ENCODE assay signal across 12 cellular contexts in genomic region chr5:142772766-142773293, GRCh38. TPM values are rescaled to one million over a fixed set of nuclear protein-coding genes. Genes with fewer than 3 reads are reported as not detected.
DNase-seq lines count a peak whose midpoint lies in the region; ATAC-seq and TF ChIP-seq lines count a peak whose summit lies in the region.
"Had no signal": no experiment of that assay in that cellular context is flagged by ENCODE, and none has a peak within 500 bp of the region (broad histone marks: within the 10 kb centered on the region; RNA-seq: fewer than 3 reads in every experiment).

No MANE protein-coding gene starts in this region.

- H3K27me3 ChIP-seq in Panc1 (ENCODE audit: control insufficient read depth, insufficient read depth, low read length) (no peaks in the 10 kb centered on the region), gastrocnemius medialis (no peaks in the 10 kb centered on the region), BE2C (0 out of 2 replicates have a peak, but pooled peaks cover 2% of the 10 kb centered on the region), HAP-1 (ENCODE audit: low read depth) (no peaks in the 10 kb centered on the region)

- H3K27ac ChIP-seq in Panc1 (ENCODE audit: low read length) = peak overlapping the region; percentile 94
- peak overlapping the region in 3 of 4 donors; percentile 27 to 72 (median 53) for H3K27ac ChIP-seq in gastrocnemius medialis

- no peak overlapping the region for H3K27ac Mint-ChIP-seq in activated T-cell treated with anti-CD3 and anti-CD28 coated beads, Interleukin-2, amount 50 U/mL, for 72 hours

- TF ChIP-seq POLR2A in gastrocnemius medialis (IDR thresholded peaks at IDR 0.05) = no peak

- BruUV-seq in Panc1 (replicated peaks; lab: Mats Ljungman, UMichigan) = no TSS peak

- DNase-seq in activated T-cell treated with anti-CD3 and anti-CD28 coated beads, Interleukin-2, amount 50 U/mL, for 72 hours = no peak
- DNase-seq in activated T-cell treated with anti-CD3 and anti-CD28 coated beads, Interleukin-2, amount 50 U/mL, for 1 hour = no peak
- DNase-seq in Panc1 (ENCODE audit: low read depth, low spot score) = no peak
- DNase-seq in fibroblast of the aortic adventitia (ENCODE audit: low read depth) = no peak
- DNase-seq in gastrocnemius medialis = no peak
- no peak for DNase-seq in BE2C
- no peak for DNase-seq in HAP-1 (ENCODE audit: low spot score in 2 of 2)
- DNase-seq: NCI-H1436 treated with DMSO at 0.1 percent for 48 hours, NCI-H526 treated with DMSO at 0.1 percent for 48 hours, SHP77 had no signal

- in situ Hi-C loops in Panc1 (cut with HindIII; ENCODE audit: low pct_unique_long_range_greater_than_20kb, low sequenced_read_pairs) (no loop called here), gastrocnemius medialis (cut with MboI; ENCODE audit: low sequenced_read_pairs in 4 of 4) (no loop called here), HAP-1 (cut with MboI; ENCODE audit: low sequenced_read_pairs) (no loop called here)

- H3K4me1 ChIP-seq in Panc1 (ENCODE audit: control insufficient read depth, insufficient read depth, low read length) = peaks cover 36% of the 10 kb centered on the region
- peaks cover 30 to 31% of the 10 kb centered on the region in 2 donors for H3K4me1 ChIP-seq in gastrocnemius medialis
- no peaks in the 10 kb centered on the region for H3K4me1 ChIP-seq in BE2C
- no peaks in the 10 kb centered on the region; the same call in 1 of the 2 replicates for H3K4me1 ChIP-seq in HAP-1

- TF ChIP-seq CTCF in Panc1 (IDR thresholded peaks at IDR 0.05) (no peak), fibroblast of the aortic adventitia (IDR thresholded peaks at IDR 0.05; ENCODE audit: insufficient read depth, low read length) (no peak), gastrocnemius medialis (IDR thresholded peaks at IDR 0.05 in 4 of 5, conservative IDR thresholded peaks at IDR 0.05 in 1 of 5) (no peak), BE2C (IDR thresholded peaks at IDR 0.05; ENCODE audit: low read depth, low read length) (no peak)

- H3K4me3 ChIP-seq in Panc1 (ENCODE audit: low read depth in 2 of 2, low read length in 2 of 2) (peak overlapping the region; percentile 58 to 80), fibroblast of the aortic adventitia (ENCODE audit: low read depth, low read length) (peak overlapping the region; percentile 3), gastrocnemius medialis (peak overlapping the region in 3 of 4 donors; percentile 8 to 78 (median 9)), BE2C (ENCODE audit: low read depth, low read length) (no peak overlapping the region), HAP-1 (no peak overlapping the region)

- no peak for ATAC-seq in activated T-cell treated with anti-CD3 and anti-CD28 coated beads, Interleukin-2, amount 50 U/mL, for 72 hours (replicated peaks in 1 of 2)
- ATAC-seq in Panc1 (no peak), gastrocnemius medialis (no peak), GM18517 (IDR thresholded peaks at IDR 0.05; ENCODE audit: unreplicated experiment) (no peak)
- ATAC-seq: left lobe of liver had no signal

- H3K36me3 ChIP-seq in Panc1 (ENCODE audit: control insufficient read depth, insufficient read depth, low read length) (no peaks in the 10 kb centered on the region; the same call in 1 of the 2 replicates), gastrocnemius medialis (no peaks in the 10 kb centered on the region), BE2C (no peaks in the 10 kb centered on the region), HAP-1 (replicated peaks) (no peaks in the 10 kb centered on the region)

- no peaks in the 10 kb centered on the region for H3K27me3 Mint-ChIP-seq in activated T-cell treated with anti-CD3 and anti-CD28 coated beads, Interleukin-2, amount 50 U/mL, for 72 hours (ENCODE audit: low read depth)

- CTCF ChIA-PET in Panc1 (lab: Charles Lee) = interaction anchor here (0.5 to 0.6 kb wide), 3 partner anchors 54 to 108 kb away, joined by 3 to 4 read pairs (median 3); no protein-coding TSS in a partner anchor

- POLR2A ChIA-PET in Panc1 (lab: Charles Lee) = no interaction called here

- no peaks in the 10 kb centered on the region for H3K9me3 ChIP-seq in Panc1 (ENCODE audit: control insufficient read depth, insufficient read depth, low read depth, low read length)
- H3K9me3 ChIP-seq in gastrocnemius medialis = no peaks in the 10 kb centered on the region
- no peaks in the 10 kb centered on the region for H3K9me3 ChIP-seq in BE2C
- no peaks in the 10 kb centered on the region for H3K9me3 ChIP-seq in HAP-1

- no peaks in the 10 kb centered on the region for H3K36me3 Mint-ChIP-seq in activated T-cell treated with anti-CD3 and anti-CD28 coated beads, Interleukin-2, amount 50 U/mL, for 72 hours (ENCODE audit: insufficient read depth in 2 of 2)

- peaks cover 62% of the 10 kb centered on the region for H3K4me1 Mint-ChIP-seq in activated T-cell treated with anti-CD3 and anti-CD28 coated beads, Interleukin-2, amount 50 U/mL, for 72 hours (ENCODE audit: low read depth)

- intact Hi-C loops in Panc1 (cut with micrococcal nuclease; ENCODE audit: unreplicated experiment) (loop anchor here (5.0 kb wide), 1 partner anchor 49 kb away; no protein-coding TSS in a partner anchor), gastrocnemius medialis (cut with DNase I; ENCODE audit: low total_unique reads) (loop anchor here (10.0 kb wide), 1 partner anchor 632 kb away; the partner anchor contains the start of gene NR3C1)

- H3K9me3 Mint-ChIP-seq in activated T-cell treated with anti-CD3 and anti-CD28 coated beads, Interleukin-2, amount 50 U/mL, for 72 hours = no peaks in the 10 kb centered on the region

- H3K4me3 Mint-ChIP-seq in activated T-cell treated with anti-CD3 and anti-CD28 coated beads, Interleukin-2, amount 50 U/mL, for 72 hours = peak overlapping the region; percentile 84 to 89

RNA-seq across cellular contexts. Expression of gene ARHGAP26, which starts 2.7 kb away (rescaled TPM):
- total RNA-seq in activated T-cell treated with anti-CD3 and anti-CD28 coated beads, Interleukin-2, amount 50 U/mL, for 72 hours = 10 to 100 TPM; 24.0 to 24.3 TPM
- total RNA-seq in Panc1 (2021; ENCODE audit: unreplicated experiment) = 65.5 TPM
- polyA plus RNA-seq in Panc1 (2012; ENCODE audit: insufficient read length) = 24.0 TPM
- total RNA-seq in fibroblast of the aortic adventitia (ENCODE audit: low replicate concordance) = 9.0 and 15.2 TPM in 2 replicates
- 10 to 100 TPM in 3 of 4 donors, 1 to 10 TPM in 1; 9.1 to 22.4 (median 13.4) TPM for total RNA-seq in gastrocnemius medialis
- 4.3 TPM for polyA plus RNA-seq in BE2C (2012; ENCODE audit: insufficient read depth, insufficient read length, low read depth)

Comparison
In these comparisons a context has a peak if more than half of its experiments do, and no peak if none do; other contexts are left out.
1. H3K4me3 ChIP-seq: peak in Panc1 (2 of 2), fibroblast of the aortic adventitia (single experiment) and gastrocnemius medialis (3 of 4); none in BE2C (single experiment) and HAP-1 (single experiment).